Comparison of ENCODE assay signal across 5 cellular contexts in the genomic region with DNA sequence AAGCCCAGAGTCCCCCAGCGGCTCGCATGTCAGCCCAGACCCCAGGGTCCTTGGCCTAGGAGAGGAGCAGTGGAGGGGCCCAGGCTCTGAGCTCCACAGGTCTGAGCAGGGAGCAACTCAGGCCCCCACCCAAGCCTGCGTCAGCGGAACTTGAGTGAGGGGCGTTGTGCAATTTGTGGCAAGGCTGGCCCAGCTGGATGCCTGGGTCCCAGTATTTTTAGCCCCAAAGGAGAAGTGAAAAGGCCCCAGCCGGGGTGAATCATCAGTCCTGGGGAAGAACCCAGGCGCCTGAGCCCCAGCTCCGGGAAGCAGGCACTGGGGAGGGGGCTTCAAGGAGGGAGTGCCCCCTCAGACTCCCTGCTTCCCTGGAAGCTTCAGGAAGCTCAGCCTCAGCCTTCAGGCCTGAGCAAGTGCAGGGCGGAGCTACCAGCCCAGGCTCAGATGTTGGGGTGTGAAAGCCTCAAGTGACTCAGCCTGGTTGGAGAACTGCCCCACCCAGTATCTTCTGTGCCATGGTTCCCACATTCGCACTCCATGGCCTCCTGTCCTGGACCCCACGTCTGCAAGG. TPM values are rescaled to one million over a fixed set of nuclear protein-coding genes. Genes with fewer than 3 reads are reported as not detected.
A peak's percentile ranks its signal among the peaks of the same experiment; 100 is the strongest.
DNase-seq lines count a peak whose midpoint lies in the region; ATAC-seq and TF ChIP-seq lines count a peak whose summit lies in the region.

No MANE protein-coding gene starts in this region.

- H3K9me3 Mint-ChIP-seq in brain: peaks cover 0 to 4% (median 0%) of the 10 kb centered on the region in 5 experiments
- H3K9me3 Mint-ChIP-seq in natural killer cell: no peaks in the 10 kb centered on the region

- peak overlapping the region; percentile 57 for H3K9ac ChIP-seq in NT2/D1 (ENCODE audit: insufficient read length, low read depth)

- H3K4me1 Mint-ChIP-seq in brain (peaks cover 37% of the 10 kb centered on the region), natural killer cell (peaks cover 48 to 57% of the 10 kb centered on the region in 2 donors)

- H3K27ac Mint-ChIP-seq in brain (peak overlapping the region in 4 of 5 experiments; percentile 63 to 97 (median 72)), natural killer cell (peak overlapping the region; percentile 96 to 97)

- no peaks in the 10 kb centered on the region for H3K9me3 ChIP-seq in NT2/D1 (ENCODE audit: insufficient read depth, low read length)

- H3K4me3 ChIP-seq in NT2/D1 (ENCODE audit: insufficient read length, low read depth): no peak overlapping the region

- H3K27me3 Mint-ChIP-seq in brain (peaks cover 7% of the 10 kb centered on the region), natural killer cell (ENCODE audit: low read depth in 2 of 2) (no peaks in the 10 kb centered on the region)

- H3K36me3 ChIP-seq in NT2/D1 (ENCODE audit: insufficient read depth, insufficient read length, low read length): peaks cover 34% of the 10 kb centered on the region

- no peaks in the 10 kb centered on the region for H3K27me3 ChIP-seq in NT2/D1 (ENCODE audit: insufficient read depth, insufficient read length)

- H3K36me3 Mint-ChIP-seq in brain (peaks cover 36% of the 10 kb centered on the region), natural killer cell (no peaks in the 10 kb centered on the region)

- TF ChIP-seq CTCF in brain (conservative IDR thresholded peaks at IDR 0.05) (no peak), natural killer cell (IDR thresholded peaks at IDR 0.05) (no peak)

- intact Hi-C loops in natural killer cell (cut with micrococcal nuclease): loop anchor here (5.0 kb wide), 1 partner anchor 84 kb away; a partner anchor contains a TSS

- peaks cover 21% of the 10 kb centered on the region for H3K4me1 ChIP-seq in NT2/D1 (ENCODE audit: insufficient read depth, insufficient read length)

- peak in 1 of 3 donors; percentile 11 for ATAC-seq in natural killer cell

- no peak for DNase-seq in NT2/D1 (ENCODE audit: low read depth, low spot score)
- peak; percentile 59 for DNase-seq in natural killer cell
- DNase-seq in GM19240 (ENCODE audit: insufficient read length, low spot score): no peak
- DNase-seq in NCI-H1092 (lab: John Stamatoyannopoulos, UW): no peak

- H3K4me3 Mint-ChIP-seq in brain (no peak overlapping the region), natural killer cell (peak overlapping the region; percentile 61)

RNA-seq across cellular contexts. Expression of a gene that starts 7.2 kb away (rescaled TPM):
- polyA plus RNA-seq in brain (ENCODE audit: insufficient read depth, low read depth, low replicate concordance): 71.5 TPM
- 10 to 100 TPM; 37.5 to 49.1 (median 45.9) TPM for total RNA-seq in natural killer cell

RNA-seq across cellular contexts. Expression of a gene that starts 7.5 kb away (rescaled TPM):
- polyA plus RNA-seq in brain (ENCODE audit: insufficient read depth, low read depth, low replicate concordance): 92.9 TPM
- total RNA-seq in natural killer cell: 10 to 100 TPM; 54.3 to 80.9 (median 68.3) TPM

RNA-seq across cellular contexts. Expression of a gene that starts 8.3 kb away (rescaled TPM):
- 20.6 TPM for polyA plus RNA-seq in brain (ENCODE audit: insufficient read depth, low read depth, low replicate concordance)
- 1,000 to 10,000 TPM; 1,232 to 2,074 (median 1,769) TPM for total RNA-seq in natural killer cell

RNA-seq across cellular contexts. Expression of a gene that starts 14.1 kb away (rescaled TPM):
- polyA plus RNA-seq in brain (ENCODE audit: insufficient read depth, low read depth, low replicate concordance): 28.8 TPM
- total RNA-seq in natural killer cell: 100 to 1,000 TPM in 1 of 3 donors, 10 to 100 TPM in 2; 70.2 to 129 (median 80.7) TPM

RNA-seq across cellular contexts. Expression of a gene that starts 37.4 kb away (rescaled TPM):
- polyA plus RNA-seq in brain (ENCODE audit: insufficient read depth, low read depth, low replicate concordance): 2,932 TPM
- total RNA-seq in natural killer cell: 1,000 to 10,000 TPM; 1,227 to 1,543 (median 1,399) TPM
